Comparison of ENCODE assay signal across 1 cellular context in genomic region chr22:49812838-49813237, GRCh38.
TF ChIP-seq lines count a peak whose summit lies in the region.

No MANE protein-coding gene starts in this region.

TF ChIP-seq in HepG2, 621 proteins besides CTCF, POLR2A, EP300 and RAD21:
- no peak for TF ChIP-seq ATRX (CRISPR knock-in tag; IDR thresholded peaks at IDR 0.05; ENCODE audit: borderline replicate concordance)
- TF ChIP-seq FOSL2 (CRISPR knock-in tag; IDR thresholded peaks at IDR 0.05): peak; percentile 81
- no peak for TF ChIP-seq SCMH1 (CRISPR knock-in tag; IDR thresholded peaks at IDR 0.05; ENCODE audit: borderline replicate concordance)
- TF ChIP-seq MEIS2 (CRISPR knock-in tag; IDR thresholded peaks at IDR 0.05): no peak
- no peak for TF ChIP-seq ATF3 (CRISPR knock-in tag; IDR thresholded peaks at IDR 0.05)
- TF ChIP-seq ZFX (CRISPR knock-in tag; IDR thresholded peaks at IDR 0.05; ENCODE audit: low read depth): no peak; the same call in 1 of the 2 replicates
- TF ChIP-seq AGO2 (optimal IDR thresholded peaks at IDR 0.05; ENCODE audit: low read depth, low read length): peak; percentile 42
- no peak for TF ChIP-seq ETS1 (CRISPR knock-in tag; IDR thresholded peaks at IDR 0.05)
- TF ChIP-seq, protein P1, sequence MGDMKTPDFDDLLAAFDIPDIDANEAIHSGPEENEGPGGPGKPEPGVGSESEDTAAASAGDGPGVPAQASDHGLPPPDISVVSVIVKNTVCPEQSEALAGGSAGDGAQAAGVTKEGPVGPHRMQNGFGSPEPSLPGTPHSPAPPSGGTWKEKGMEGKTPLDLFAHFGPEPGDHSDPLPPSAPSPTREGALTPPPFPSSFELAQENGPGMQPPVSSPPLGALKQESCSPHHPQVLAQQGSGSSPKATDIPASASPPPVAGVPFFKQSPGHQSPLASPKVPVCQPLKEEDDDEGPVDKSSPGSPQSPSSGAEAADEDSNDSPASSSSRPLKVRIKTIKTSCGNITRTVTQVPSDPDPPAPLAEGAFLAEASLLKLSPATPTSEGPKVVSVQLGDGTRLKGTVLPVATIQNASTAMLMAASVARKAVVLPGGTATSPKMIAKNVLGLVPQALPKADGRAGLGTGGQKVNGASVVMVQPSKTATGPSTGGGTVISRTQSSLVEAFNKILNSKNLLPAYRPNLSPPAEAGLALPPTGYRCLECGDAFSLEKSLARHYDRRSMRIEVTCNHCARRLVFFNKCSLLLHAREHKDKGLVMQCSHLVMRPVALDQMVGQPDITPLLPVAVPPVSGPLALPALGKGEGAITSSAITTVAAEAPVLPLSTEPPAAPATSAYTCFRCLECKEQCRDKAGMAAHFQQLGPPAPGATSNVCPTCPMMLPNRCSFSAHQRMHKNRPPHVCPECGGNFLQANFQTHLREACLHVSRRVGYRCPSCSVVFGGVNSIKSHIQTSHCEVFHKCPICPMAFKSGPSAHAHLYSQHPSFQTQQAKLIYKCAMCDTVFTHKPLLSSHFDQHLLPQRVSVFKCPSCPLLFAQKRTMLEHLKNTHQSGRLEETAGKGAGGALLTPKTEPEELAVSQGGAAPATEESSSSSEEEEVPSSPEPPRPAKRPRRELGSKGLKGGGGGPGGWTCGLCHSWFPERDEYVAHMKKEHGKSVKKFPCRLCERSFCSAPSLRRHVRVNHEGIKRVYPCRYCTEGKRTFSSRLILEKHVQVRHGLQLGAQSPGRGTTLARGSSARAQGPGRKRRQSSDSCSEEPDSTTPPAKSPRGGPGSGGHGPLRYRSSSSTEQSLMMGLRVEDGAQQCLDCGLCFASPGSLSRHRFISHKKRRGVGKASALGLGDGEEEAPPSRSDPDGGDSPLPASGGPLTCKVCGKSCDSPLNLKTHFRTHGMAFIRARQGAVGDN (CRISPR knock-in tag; IDR thresholded peaks at IDR 0.05): peak; percentile 50
- TF ChIP-seq USF2 (IDR thresholded peaks at IDR 0.05; ENCODE audit: low read depth, low read length): no peak
- TF ChIP-seq USF2 (CRISPR knock-in tag; IDR thresholded peaks at IDR 0.05; ENCODE audit: borderline replicate concordance): no peak
- TF ChIP-seq ZNF10 (CRISPR knock-in tag; IDR thresholded peaks at IDR 0.05; ENCODE audit: borderline replicate concordance, low read depth): 0 out of 2 replicates have a peak, but pooled peaks have one; percentile 60
- no peak for TF ChIP-seq MTF2 (CRISPR knock-in tag; IDR thresholded peaks at IDR 0.05; ENCODE audit: borderline replicate concordance)
- TF ChIP-seq HHEX (CRISPR knock-in tag; IDR thresholded peaks at IDR 0.05): no peak
- TF ChIP-seq, protein P2, sequence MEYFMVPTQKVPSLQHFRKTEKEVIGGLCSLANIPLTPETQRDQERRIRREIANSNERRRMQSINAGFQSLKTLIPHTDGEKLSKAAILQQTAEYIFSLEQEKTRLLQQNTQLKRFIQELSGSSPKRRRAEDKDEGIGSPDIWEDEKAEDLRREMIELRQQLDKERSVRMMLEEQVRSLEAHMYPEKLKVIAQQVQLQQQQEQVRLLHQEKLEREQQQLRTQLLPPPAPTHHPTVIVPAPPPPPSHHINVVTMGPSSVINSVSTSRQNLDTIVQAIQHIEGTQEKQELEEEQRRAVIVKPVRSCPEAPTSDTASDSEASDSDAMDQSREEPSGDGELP (IDR thresholded peaks at IDR 0.05; ENCODE audit: borderline replicate concordance, low read depth): peak; percentile 59; the same call in 1 of the 2 replicates
- TF ChIP-seq RBM22 (optimal IDR thresholded peaks at IDR 0.05; ENCODE audit: low read length): peak; percentile 45
- TF ChIP-seq ZNF678 (CRISPR knock-in tag; IDR thresholded peaks at IDR 0.05): no peak
- TF ChIP-seq KDM6A (CRISPR knock-in tag; IDR thresholded peaks at IDR 0.05; ENCODE audit: low read depth): no peak
